ENCODE assay signal across 29 cellular contexts in genomic region chr15:71892335-71892734, GRCh38.
"Had no signal": no experiment of that assay in that cellular context is flagged by ENCODE, and none has a peak within 500 bp of the region (broad histone marks: within the 10 kb centered on the region; RNA-seq: fewer than 3 reads in every experiment).

No MANE protein-coding gene starts in this region.

- H3K4me2 ChIP-seq: SK-N-SH had no signal

- H3K27me3 ChIP-seq: body of pancreas, breast epithelium, Peyer's patch, SJSA1 had no signal

- H3K27ac ChIP-seq: body of pancreas, breast epithelium, Peyer's patch, SJSA1 had no signal

- H3K9me3 ChIP-seq: body of pancreas, breast epithelium, Peyer's patch, SJSA1, SK-N-SH had no signal

- DNase-seq: activated CD4-positive, alpha-beta T cell treated with anti-CD3 and anti-CD28 coated beads, Interleukin-2, amount 10 ng/mL, durations not matched to agents 24 days and 14 days; activated CD4-positive, alpha-beta T cell treated with anti-CD3 and anti-CD28 coated beads, Interleukin-2, amount 50 U/mL, for 4 hours; activated CD8-positive, alpha-beta T cell treated with anti-CD3 and anti-CD28 coated beads for 36 hours; activated effector memory CD4-positive, alpha-beta T cell treated with anti-CD3 and anti-CD28 coated beads, Interleukin-2, amount 50 U/mL, for 16 hours; activated naive CD4-positive, alpha-beta T cell; activated naive CD8-positive, alpha-beta T cell treated with anti-CD3 and anti-CD28 coated beads, Interleukin-2, amount 10 ng/mL, durations not matched to agents 7 days and 5 days; activated T-cell treated with anti-CD3 and anti-CD28 coated beads, Interleukin-2, amount 50 U/mL, for 1 hour; activated T-cell treated with anti-CD3 and anti-CD28 coated beads, Interleukin-2, amount 50 U/mL, for 72 hours; amygdala; body of pancreas; Kasumi-1; MM.1S; MV-4-11; NCI-H1092; NCI-H146; NCI-H187; NCI-H2029 treated with DMSO at 0.1 percent for 48 hours; NCI-H2107; NCI-H2171; NCI-H510A; Peyer's patch; RPMI8226; SHP77 treated with DMSO at 0.1 percent for 48 hours; SK-N-SH had no signal

- ATAC-seq: activated CD8-positive, alpha-beta T cell treated with anti-CD3 and anti-CD28 coated beads for 36 hours; activated T-cell treated with anti-CD3 and anti-CD28 coated beads, Interleukin-2, amount 50 U/mL, for 72 hours; activated T-helper 17 cell treated with anti-CD3 and anti-CD28 coated beads, Interleukin-2, amount 50 U/mL, for 72 hours; body of pancreas had no signal

- FAIRE-seq: astrocyte, TTC549 had no signal

- H3K36me3 ChIP-seq: breast epithelium had no signal

- H3K4me1 ChIP-seq: body of pancreas, breast epithelium, Peyer's patch, SJSA1 had no signal

- H3K4me3 ChIP-seq: body of pancreas, breast epithelium, Peyer's patch, SJSA1 had no signal

- H3K9ac ChIP-seq: SK-N-SH had no signal
